In the genomic region with DNA sequence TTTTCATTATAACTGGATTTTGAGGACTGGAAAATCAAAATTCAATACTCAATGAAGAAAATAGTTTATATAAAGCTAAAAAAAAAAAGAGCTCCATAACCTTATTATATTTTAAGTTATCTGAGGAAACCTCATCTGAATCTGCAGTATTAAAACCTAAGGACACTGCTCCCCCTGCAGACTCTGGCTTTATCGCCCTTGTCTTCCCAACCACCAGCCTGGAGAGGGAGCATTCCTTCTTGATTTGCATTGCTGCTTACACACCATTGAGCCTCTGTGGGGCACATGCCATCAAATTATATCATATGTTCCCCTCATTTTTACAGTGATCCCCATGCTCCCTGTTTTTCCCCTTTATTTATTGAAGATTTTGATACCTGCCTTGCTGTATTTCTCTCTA, we compare ENCODE assay signal across 12 cellular contexts.
DNase-seq lines count a peak whose midpoint lies in the region; ATAC-seq and TF ChIP-seq lines count a peak whose summit lies in the region.
"Had no signal": no experiment of that assay in that cellular context is flagged by ENCODE, and none has a peak within 500 bp of the region (broad histone marks: within the 10 kb centered on the region; RNA-seq: fewer than 3 reads in every experiment).

No MANE protein-coding gene starts in this region.

- H2AFZ ChIP-seq in SK-N-SH (ENCODE audit: low read depth): no peak overlapping the region

- no peak overlapping the region for H3K27ac ChIP-seq in SK-N-SH (ENCODE audit: low read depth in 2 of 2, low read length in 1 of 2)

- TF ChIP-seq RAD21 in SK-N-SH (IDR thresholded peaks at IDR 0.05; ENCODE audit: low read length): peak; percentile 55

- ATAC-seq in GM19324 (IDR thresholded peaks at IDR 0.05; ENCODE audit: low FRiP score, unreplicated experiment): no peak
- ATAC-seq in stimulated activated memory B cell treated with anti-CD40 and anti-IgM and Interleukin-4, amounts not matched to agents 10 μg/mL and 1 μg/mL and 100 μg/mL, for 72 hours: no peak

- no peaks in the 10 kb centered on the region for H3K27me3 Mint-ChIP-seq in stimulated activated memory B cell treated with anti-CD40 and anti-IgM and Interleukin-4, amounts not matched to agents 10 μg/mL and 1 μg/mL and 100 μg/mL, for 72 hours

- POLR2A ChIA-PET in SK-N-SH (lab: Yijun Ruan, JAX): no interaction called here

- H3K9me3 Mint-ChIP-seq in stimulated activated memory B cell treated with anti-CD40 and anti-IgM and Interleukin-4, amounts not matched to agents 10 μg/mL and 1 μg/mL and 100 μg/mL, for 72 hours: peaks cover 12% of the 10 kb centered on the region

- no peak for TF ChIP-seq EP300 in SK-N-SH (IDR thresholded peaks at IDR 0.05; ENCODE audit: borderline replicate concordance in 1 of 2, low read depth in 1 of 2, low read length in 1 of 2)

- H3K4me1 ChIP-seq in SK-N-SH (ENCODE audit: control insufficient read depth in 1 of 2, insufficient read depth in 2 of 2, low read depth in 1 of 2, low read length in 1 of 2): no peaks in the 10 kb centered on the region

- no peaks in the 10 kb centered on the region for H3K9me2 ChIP-seq in SK-N-SH

- H3K36me3 Mint-ChIP-seq in stimulated activated memory B cell treated with anti-CD40 and anti-IgM and Interleukin-4, amounts not matched to agents 10 μg/mL and 1 μg/mL and 100 μg/mL, for 72 hours: no peaks in the 10 kb centered on the region

- TF ChIP-seq CTCF in SK-N-SH (IDR thresholded peaks at IDR 0.05): peak; percentile 47

- no peaks in the 10 kb centered on the region for H3K27me3 ChIP-seq in SK-N-SH (ENCODE audit: insufficient read depth)

- H3K79me2 ChIP-seq in SK-N-SH (ENCODE audit: insufficient read depth): no peaks in the 10 kb centered on the region

- H3K4me1 Mint-ChIP-seq in stimulated activated memory B cell treated with anti-CD40 and anti-IgM and Interleukin-4, amounts not matched to agents 10 μg/mL and 1 μg/mL and 100 μg/mL, for 72 hours: no peaks in the 10 kb centered on the region

- no peak overlapping the region for H3K9ac ChIP-seq in SK-N-SH

- no peaks in the 10 kb centered on the region for H4K20me1 ChIP-seq in SK-N-SH (ENCODE audit: insufficient read depth)

- H3K4me3 ChIP-seq in SK-N-SH (ENCODE audit: low read depth in 2 of 2, low read length in 1 of 2): no peak overlapping the region
- H3K4me3 ChIP-seq: smooth muscle cell had no signal

- H3K4me2 ChIP-seq in SK-N-SH: no peak overlapping the region

- CTCF ChIA-PET in SK-N-SH (lab: Yijun Ruan, JAX): interaction anchor here (1.0 kb wide), 1 partner anchor 15 kb away, joined by 3 read pairs; no protein-coding TSS in a partner anchor

- H3K27ac Mint-ChIP-seq in stimulated activated memory B cell treated with anti-CD40 and anti-IgM and Interleukin-4, amounts not matched to agents 10 μg/mL and 1 μg/mL and 100 μg/mL, for 72 hours: no peak overlapping the region

- no peaks in the 10 kb centered on the region for H3K9me3 ChIP-seq in SK-N-SH

- no peaks in the 10 kb centered on the region for H3F3A ChIP-seq in SK-N-SH (replicated peaks; ENCODE audit: insufficient read depth)

- no peak overlapping the region for H3K4me3 Mint-ChIP-seq in stimulated activated memory B cell treated with anti-CD40 and anti-IgM and Interleukin-4, amounts not matched to agents 10 μg/mL and 1 μg/mL and 100 μg/mL, for 72 hours

- H3K36me3 ChIP-seq in SK-N-SH (replicated peaks in 1 of 2; ENCODE audit: control insufficient read depth in 1 of 2, insufficient read depth in 2 of 2, low read length in 1 of 2): no peaks in the 10 kb centered on the region

- peak; percentile 25 to 32 for DNase-seq in AML-193 (lab: John Stamatoyannopoulos, UW)
- DNase-seq in HPDE6-E6E7 (ENCODE audit: extremely low spot score): peak; percentile 6
- DNase-seq in SK-N-SH: peak; percentile 20
- DNase-seq in iPS-NIHi11 (ENCODE audit: low spot score): peak; percentile 46
- DNase-seq in NCI-H510A (lab: John Stamatoyannopoulos, UW): no peak
- no peak for DNase-seq in KG1 (lab: John Stamatoyannopoulos, UW)
- DNase-seq: activated CD4-positive, alpha-beta T cell treated with anti-CD3 and anti-CD28 coated beads for 48 hours; anterior cingulate cortex; GOT3 had no signal

- WGBS in SK-N-SH (ENCODE audit: low lambda C conversion rate): 71% methylated on average over 1 of the region's 1 CpG

TF ChIP-seq in SK-N-SH, 30 proteins besides CTCF, POLR2A, EP300 and RAD21:
- TF ChIP-seq, protein P1, sequence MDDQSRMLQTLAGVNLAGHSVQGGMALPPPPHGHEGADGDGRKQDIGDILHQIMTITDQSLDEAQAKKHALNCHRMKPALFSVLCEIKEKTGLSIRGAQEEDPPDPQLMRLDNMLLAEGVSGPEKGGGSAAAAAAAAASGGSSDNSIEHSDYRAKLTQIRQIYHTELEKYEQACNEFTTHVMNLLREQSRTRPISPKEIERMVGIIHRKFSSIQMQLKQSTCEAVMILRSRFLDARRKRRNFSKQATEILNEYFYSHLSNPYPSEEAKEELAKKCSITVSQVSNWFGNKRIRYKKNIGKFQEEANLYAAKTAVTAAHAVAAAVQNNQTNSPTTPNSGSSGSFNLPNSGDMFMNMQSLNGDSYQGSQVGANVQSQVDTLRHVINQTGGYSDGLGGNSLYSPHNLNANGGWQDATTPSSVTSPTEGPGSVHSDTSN (IDR thresholded peaks at IDR 0.05): no peak
- TF ChIP-seq SMC3 (IDR thresholded peaks at IDR 0.05; ENCODE audit: low read depth, low read length): peak; percentile 32
- TF ChIP-seq SIN3A (IDR thresholded peaks at IDR 0.05; ENCODE audit: borderline replicate concordance, low read depth, low read length): no peak
- no peak for TF ChIP-seq RXRA (IDR thresholded peaks at IDR 0.05; ENCODE audit: borderline replicate concordance, low read depth)
- no peak for TF ChIP-seq EZH2phosphoT487 (IDR thresholded peaks at IDR 0.05; ENCODE audit: borderline replicate concordance, low read depth)
- no peak for TF ChIP-seq NFIC (IDR thresholded peaks at IDR 0.05; ENCODE audit: borderline replicate concordance)
- no peak for TF ChIP-seq TAF1 (IDR thresholded peaks at IDR 0.05; ENCODE audit: borderline replicate concordance, low read depth, low read length)
- TF ChIP-seq MXI1 (IDR thresholded peaks at IDR 0.05; ENCODE audit: low read depth, low read length): no peak

Comparison
In these comparisons a context has a peak if more than half of its experiments do, and no peak if none do; other contexts are left out.
1. DNase-seq: peak in AML-193 (2 of 2), HPDE6-E6E7 (single experiment), SK-N-SH (single experiment) and iPS-NIHi11 (single experiment); none in NCI-H510A (single experiment) and KG1 (single experiment).